14 cellular contexts compared by ENCODE assay signal in the genomic region with DNA sequence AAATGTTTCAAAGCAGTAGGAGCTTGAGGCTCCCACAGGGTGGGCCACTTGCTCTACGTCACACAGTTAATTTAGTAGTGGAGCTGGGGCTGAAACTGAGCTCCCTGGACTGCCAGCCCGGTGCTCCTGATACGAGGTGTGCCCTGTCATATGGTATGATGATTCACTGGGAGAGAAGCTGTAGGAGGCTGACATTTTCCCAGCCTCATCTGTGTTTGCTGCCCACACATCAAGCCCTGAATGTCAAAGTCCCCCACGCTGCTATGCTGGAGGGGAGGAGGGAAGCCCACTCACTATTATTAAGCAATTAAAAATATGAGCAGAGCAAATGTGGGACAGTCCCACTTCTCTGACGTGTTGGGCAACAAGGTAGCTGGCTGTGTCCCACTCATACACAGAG.
"Had no signal": no experiment of that assay in that cellular context is flagged by ENCODE, and none has a peak within 500 bp of the region (broad histone marks: within the 10 kb centered on the region; RNA-seq: fewer than 3 reads in every experiment).

No MANE protein-coding gene starts in this region.

- H3K36me3 ChIP-seq: cardiac muscle cell, tibial nerve had no signal

- H3K27me3 ChIP-seq: cardiac muscle cell, tibial nerve had no signal

- H3K9me3 ChIP-seq: tibial nerve had no signal

- H3K9ac ChIP-seq: parathyroid adenoma had no signal

- FAIRE-seq: small intestine had no signal

- H3K4me1 Mint-ChIP-seq: mesothelial cell of epicardium; neural crest cell; stimulated activated effector memory CD8-positive, alpha-beta T cell treated with anti-CD3 and anti-CD28 coated beads, Interleukin-12 subunit alpha, Interleukin-12 subunit beta, amount 100 ng/mL, for 72 hours had no signal

- H3K4me1 ChIP-seq: parathyroid adenoma, tibial nerve had no signal

- ATAC-seq: activated T-cell treated with anti-CD3 and anti-CD28 coated beads, Interleukin-2, amount 50 U/mL, for 72 hours; stimulated activated effector memory CD8-positive, alpha-beta T cell treated with anti-CD3 and anti-CD28 coated beads, Interleukin-12 subunit alpha, Interleukin-12 subunit beta, amount 100 ng/mL, for 72 hours had no signal

- H3K27ac ChIP-seq: cardiac muscle cell, parathyroid adenoma, tibial nerve had no signal

- H3K4me3 ChIP-seq: cardiac muscle cell, tibial nerve had no signal

- H2AFZ ChIP-seq: parathyroid adenoma had no signal

- H3K36me3 Mint-ChIP-seq: mesothelial cell of epicardium; stimulated activated effector memory CD8-positive, alpha-beta T cell treated with anti-CD3 and anti-CD28 coated beads, Interleukin-12 subunit alpha, Interleukin-12 subunit beta, amount 100 ng/mL, for 72 hours had no signal

- H3K9me3 Mint-ChIP-seq: activated T-cell treated with anti-CD3 and anti-CD28 coated beads, Interleukin-2, amount 50 U/mL, for 72 hours; mesothelial cell of epicardium; stimulated activated effector memory CD8-positive, alpha-beta T cell treated with anti-CD3 and anti-CD28 coated beads, Interleukin-12 subunit alpha, Interleukin-12 subunit beta, amount 100 ng/mL, for 72 hours; T-helper 2 cell treated with Interferon-gamma antibody and Interleukin-4, amounts not matched to agents 5 μg/mL and 100 μg/mL, for 36 hours had no signal

- H3K27ac Mint-ChIP-seq: activated T-cell treated with anti-CD3 and anti-CD28 coated beads, Interleukin-2, amount 50 U/mL, for 72 hours; mesothelial cell of epicardium; stimulated activated effector memory CD8-positive, alpha-beta T cell treated with anti-CD3 and anti-CD28 coated beads, Interleukin-12 subunit alpha, Interleukin-12 subunit beta, amount 100 ng/mL, for 72 hours; T-helper 2 cell treated with Interferon-gamma antibody and Interleukin-4, amounts not matched to agents 5 μg/mL and 100 μg/mL, for 36 hours had no signal

- H3K4me3 Mint-ChIP-seq: activated T-cell treated with anti-CD3 and anti-CD28 coated beads, Interleukin-2, amount 50 U/mL, for 72 hours; mesothelial cell of epicardium; neural crest cell; stimulated activated effector memory CD8-positive, alpha-beta T cell treated with anti-CD3 and anti-CD28 coated beads, Interleukin-12 subunit alpha, Interleukin-12 subunit beta, amount 100 ng/mL, for 72 hours; T-helper 2 cell treated with Interferon-gamma antibody and Interleukin-4, amounts not matched to agents 5 μg/mL and 100 μg/mL, for 36 hours had no signal

- DNase-seq: activated CD4-positive, alpha-beta T cell treated with anti-CD3 and anti-CD28 coated beads, Interleukin-2, amount 50 U/mL, for 4 hours; activated CD4-positive, CD25-positive, alpha-beta regulatory T cell treated with anti-CD3 and anti-CD28 coated beads, Interleukin-2, amount 50 U/mL, for 72 hours; activated T-cell treated with anti-CD3 and anti-CD28 coated beads, Interleukin-2, amount 50 U/mL, for 72 hours; cortex of kidney; effector memory CD4-positive, alpha-beta T cell; hippocampal formation; small intestine had no signal

- H3K79me2 ChIP-seq: parathyroid adenoma had no signal
